15 cellular contexts compared by ENCODE assay signal in genomic region chr2:151733781-151734672, GRCh38. TPM values are rescaled to one million over a fixed set of nuclear protein-coding genes. Genes with fewer than 3 reads are reported as not detected.
DNase-seq lines count a peak whose midpoint lies in the region.
"Had no signal": no experiment of that assay in that cellular context is flagged by ENCODE, and none has a peak within 500 bp of the region (broad histone marks: within the 10 kb centered on the region; RNA-seq: fewer than 3 reads in every experiment).

NEB (minus strand) TSS chr2:151734476; CDS start chr2:151733156, 1,320 bp downstream.

- H3K36me3 Mint-ChIP-seq in activated naive CD4-positive, alpha-beta T cell treated with anti-CD3 and anti-CD28 coated beads for 36 hours (ENCODE audit: low read depth) = no peaks in the 10 kb centered on the region

- H3K27ac Mint-ChIP-seq in activated naive CD4-positive, alpha-beta T cell treated with anti-CD3 and anti-CD28 coated beads for 36 hours = no peak within 1 kb of the TSS
- H3K27ac Mint-ChIP-seq: activated CD4-positive, alpha-beta memory T cell treated with anti-CD3 and anti-CD28 coated beads, Interleukin-2, amount 10 ng/mL, durations not matched to agents 7 days and 5 days; B cell; HFFc6; progenitor cell of endocrine pancreas had no signal

- peaks cover 5% of the 10 kb centered on the region for H3K4me1 Mint-ChIP-seq in activated naive CD4-positive, alpha-beta T cell treated with anti-CD3 and anti-CD28 coated beads for 36 hours (ENCODE audit: low read depth)
- H3K4me1 Mint-ChIP-seq: activated CD4-positive, alpha-beta memory T cell treated with anti-CD3 and anti-CD28 coated beads, Interleukin-2, amount 10 ng/mL, durations not matched to agents 7 days and 5 days had no signal

- CTCF ChIA-PET in activated naive CD4-positive, alpha-beta T cell treated with anti-CD3 and anti-CD28 coated beads for 36 hours (lab: Charles Lee) = interaction anchor here (0.7 kb wide), 1 partner anchor 291 kb away, joined by 4 read pairs; no protein-coding TSS in a partner anchor

- intact Hi-C loops in activated naive CD4-positive, alpha-beta T cell treated with anti-CD3 and anti-CD28 coated beads for 36 hours (cut with micrococcal nuclease) = no loop called here

- peaks cover 3% of the 10 kb centered on the region for H3K9me3 Mint-ChIP-seq in activated naive CD4-positive, alpha-beta T cell treated with anti-CD3 and anti-CD28 coated beads for 36 hours
- H3K9me3 Mint-ChIP-seq: activated CD4-positive, alpha-beta memory T cell treated with anti-CD3 and anti-CD28 coated beads, Interleukin-2, amount 10 ng/mL, durations not matched to agents 7 days and 5 days had no signal

- DNase-seq in DMS79 (lab: John Stamatoyannopoulos, UW) (peak; percentile 94), NCI-H1436 (lab: John Stamatoyannopoulos, UW) (peak; percentile 68), NCI-H524 (lab: John Stamatoyannopoulos, UW) (peak; percentile 82 to 95), iPS-NIHi7 (ENCODE audit: extremely low spot score) (peak; percentile 27), hippocampal formation (lab: John Stamatoyannopoulos, UW) (no peak), caudate nucleus (lab: John Stamatoyannopoulos, UW) (no peak)
- no peak for DNase-seq in activated naive CD4-positive, alpha-beta T cell treated with anti-CD3 and anti-CD28 coated beads for 36 hours
- DNase-seq: activated CD4-positive, alpha-beta memory T cell treated with anti-CD3 and anti-CD28 coated beads, Interleukin-2, amount 10 ng/mL, durations not matched to agents 7 days and 5 days; anterior cingulate cortex; erythroblast; HFFc6 had no signal

- H3K4me3 Mint-ChIP-seq in activated naive CD4-positive, alpha-beta T cell treated with anti-CD3 and anti-CD28 coated beads for 36 hours = no peak within 1 kb of the TSS
- H3K4me3 Mint-ChIP-seq: activated CD4-positive, alpha-beta memory T cell treated with anti-CD3 and anti-CD28 coated beads, Interleukin-2, amount 10 ng/mL, durations not matched to agents 7 days and 5 days; B cell; HFFc6 had no signal

- no peak within 1 kb of the TSS for H3K27ac ChIP-seq in caudate nucleus (ENCODE audit: low read depth, low read length)
- H3K27ac ChIP-seq: coronary artery, suprapubic skin had no signal

- H3K27me3 Mint-ChIP-seq in activated naive CD4-positive, alpha-beta T cell treated with anti-CD3 and anti-CD28 coated beads for 36 hours (ENCODE audit: low read depth) = no peaks in the 10 kb centered on the region
- H3K27me3 Mint-ChIP-seq: B cell had no signal

RNA-seq across cellular contexts. Expression of gene NEB, which starts in this region (rescaled TPM):
- total RNA-seq in activated naive CD4-positive, alpha-beta T cell treated with anti-CD3 and anti-CD28 coated beads for 36 hours = under 1 TPM; 0.14 to 0.22 TPM

Comparison
In these comparisons a context has a peak if more than half of its experiments do, and no peak if none do; other contexts are left out.
1. DNase-seq: peak in DMS79 (single experiment), NCI-H1436 (single experiment), NCI-H524 (2 of 2) and iPS-NIHi7 (single experiment); none in hippocampal formation (0 of 2), activated naive CD4-positive, alpha-beta T cell treated with anti-CD3 and anti-CD28 coated beads for 36 hours (single experiment) and caudate nucleus (0 of 61).